26 cellular contexts compared by ENCODE assay signal in genomic region chr1:19591482-19592093, GRCh38. TPM values are rescaled to one million over a fixed set of nuclear protein-coding genes. Genes with fewer than 3 reads are reported as not detected.
A peak's percentile ranks its signal among the peaks of the same experiment; 100 is the strongest.
DNase-seq lines count a peak whose midpoint lies in the region; ATAC-seq, FAIRE-seq and TF ChIP-seq lines count a peak whose summit lies in the region.
"Had no signal": no experiment of that assay in that cellular context is flagged by ENCODE, and none has a peak within 500 bp of the region (broad histone marks: within the 10 kb centered on the region; RNA-seq: fewer than 3 reads in every experiment).

No MANE protein-coding gene starts in this region.

- H4K91ac ChIP-seq in trophoblast cell (ENCODE audit: low read depth, low read length) = no peak overlapping the region

- H2AFZ ChIP-seq in trophoblast cell (ENCODE audit: insufficient read depth, low read length, poor library complexity) = no peak overlapping the region

- WGBS in small intestine, 3 donors = 12 to 56% (median 40%) methylated on average over 5 of the region's 5 CpGs
- no CpG with 5 or more reads among the region's 5 CpGs for WGBS in trophoblast cell (ENCODE audit: extremely low coverage, insufficient coverage, insufficient read length)

- H3K14ac ChIP-seq in trophoblast cell (ENCODE audit: low read length) = no peak overlapping the region

- no peak for TF ChIP-seq CTCF in colonic mucosa (IDR thresholded peaks at IDR 0.05)
- TF ChIP-seq CTCF in GM10248 (IDR thresholded peaks at IDR 0.05; ENCODE audit: control extremely low read depth, extremely low read depth, low read depth, missing control alignments) = no peak

- no peak overlapping the region for H3K4ac ChIP-seq in trophoblast cell (ENCODE audit: low read depth, low read length)

- H3K36me3 Mint-ChIP-seq in activated naive CD8-positive, alpha-beta T cell treated with anti-CD3 and anti-CD28 coated beads for 36 hours = no peaks in the 10 kb centered on the region
- no peaks in the 10 kb centered on the region for H3K36me3 Mint-ChIP-seq in activated naive CD8-positive, alpha-beta T cell treated with anti-CD3 and anti-CD28 coated beads, Interleukin-2, amount 50 U/mL, for 24 hours (ENCODE audit: low read depth)
- H3K36me3 Mint-ChIP-seq: CD4-positive, CD25-positive, alpha-beta regulatory T cell; IgD-negative memory B cell had no signal

- no peak overlapping the region for H2BK5ac ChIP-seq in trophoblast cell (ENCODE audit: low read depth, low read length, poor library complexity)

- no peaks in the 10 kb centered on the region for H3K36me3 ChIP-seq in colonic mucosa
- no peaks in the 10 kb centered on the region for H3K36me3 ChIP-seq in small intestine (ENCODE audit: control insufficient read depth in 2 of 2, insufficient read depth in 2 of 2, low read length in 2 of 2)
- H3K36me3 ChIP-seq in trophoblast cell (ENCODE audit: control insufficient read depth in 1 of 2, insufficient read depth in 2 of 2, low read length in 2 of 2) = no peaks in the 10 kb centered on the region
- H3K36me3 ChIP-seq: BLaER1 treated with 17β-estradiol and CSF1 and Interleukin-3, amounts not matched to agents 10 nM and 100 nM had no signal

- H3K4me3 ChIP-seq in colonic mucosa (no peak overlapping the region), small intestine (ENCODE audit: low read depth in 1 of 2, low read length in 2 of 2) (no peak overlapping the region), trophoblast cell (ENCODE audit: low read depth, low read length) (no peak overlapping the region)
- H3K4me3 ChIP-seq: BLaER1 treated with 17β-estradiol and CSF1 and Interleukin-3, amounts not matched to agents 10 nM and 100 nM had no signal

- H3K4me1 Mint-ChIP-seq in activated naive CD8-positive, alpha-beta T cell treated with anti-CD3 and anti-CD28 coated beads for 36 hours = peaks cover 8% of the 10 kb centered on the region
- H3K4me1 Mint-ChIP-seq in activated naive CD8-positive, alpha-beta T cell treated with anti-CD3 and anti-CD28 coated beads, Interleukin-2, amount 50 U/mL, for 24 hours = peaks cover 11% of the 10 kb centered on the region

- no peaks in the 10 kb centered on the region for H3K9me3 Mint-ChIP-seq in activated naive CD8-positive, alpha-beta T cell treated with anti-CD3 and anti-CD28 coated beads for 36 hours
- no peaks in the 10 kb centered on the region for H3K9me3 Mint-ChIP-seq in activated naive CD8-positive, alpha-beta T cell treated with anti-CD3 and anti-CD28 coated beads, Interleukin-2, amount 50 U/mL, for 24 hours
- H3K9me3 Mint-ChIP-seq: CD4-positive, CD25-positive, alpha-beta regulatory T cell; CD8-positive, alpha-beta memory T cell; HFFc6; IgD-negative memory B cell had no signal

- DNase-seq in activated naive CD8-positive, alpha-beta T cell treated with anti-CD3 and anti-CD28 coated beads for 36 hours = no peak
- DNase-seq in activated naive CD8-positive, alpha-beta T cell treated with anti-CD3 and anti-CD28 coated beads, Interleukin-2, amount 50 U/mL, for 24 hours = no peak
- no peak for DNase-seq in colonic mucosa
- DNase-seq in left kidney (ENCODE audit: low read depth, low spot score) = peak; percentile 21
- peak; percentile 76 for DNase-seq in small intestine
- DNase-seq in trophoblast cell = no peak
- no peak for DNase-seq in head of caudate nucleus
- no peak for DNase-seq in GM10248 (ENCODE audit: extremely low spot score)
- DNase-seq: CD4-positive, CD25-positive, alpha-beta regulatory T cell; CD8-positive, alpha-beta memory T cell; COR-L47; DMS 273 treated with DMSO at 0.1 percent for 48 hours; DMS53; DND-41; EL; GOT3; H7; HFFc6 had no signal

- no peak overlapping the region for H4K8ac ChIP-seq in trophoblast cell (ENCODE audit: low read depth, low read length)

- peak overlapping the region; percentile 68 for H3K27ac ChIP-seq in colonic mucosa
- peak overlapping the region; percentile 63 to 76 for H3K27ac ChIP-seq in small intestine (ENCODE audit: low read depth in 1 of 2, low read length in 1 of 2)
- no peak overlapping the region for H3K27ac ChIP-seq in trophoblast cell (ENCODE audit: low read depth, low read length)
- H3K27ac ChIP-seq: 22Rv1; BLaER1 treated with 17β-estradiol and CSF1 and Interleukin-3, amounts not matched to agents 10 nM and 100 nM; HL-60 had no signal

- H3K27ac Mint-ChIP-seq in activated naive CD8-positive, alpha-beta T cell treated with anti-CD3 and anti-CD28 coated beads for 36 hours = peak overlapping the region; percentile 4
- H3K27ac Mint-ChIP-seq in activated naive CD8-positive, alpha-beta T cell treated with anti-CD3 and anti-CD28 coated beads, Interleukin-2, amount 50 U/mL, for 24 hours = no peak overlapping the region
- H3K27ac Mint-ChIP-seq: B cell; CD4-positive, CD25-positive, alpha-beta regulatory T cell; HFFc6; IgD-negative memory B cell had no signal

- H4K12ac ChIP-seq in trophoblast cell (ENCODE audit: low read depth, low read length) = no peak overlapping the region

- peaks cover 6% of the 10 kb centered on the region for H3K79me1 ChIP-seq in trophoblast cell (ENCODE audit: low read length)

- no peak overlapping the region for H3K18ac ChIP-seq in trophoblast cell (ENCODE audit: low read length)

- no peak overlapping the region for H2AK5ac ChIP-seq in trophoblast cell (ENCODE audit: low read length)

- H2BK12ac ChIP-seq in trophoblast cell (ENCODE audit: low read length) = no peak overlapping the region

- no peaks in the 10 kb centered on the region for H3K4me1 ChIP-seq in colonic mucosa
- peaks cover 0 to 8% of the 10 kb centered on the region in 2 donors for H3K4me1 ChIP-seq in small intestine (ENCODE audit: control insufficient read depth in 2 of 2, insufficient read depth in 1 of 2, low read depth in 1 of 2, low read length in 1 of 2)
- no peaks in the 10 kb centered on the region for H3K4me1 ChIP-seq in trophoblast cell (ENCODE audit: control insufficient read depth in 1 of 2, insufficient read depth in 2 of 2, low read length in 2 of 2)

- H3K9ac ChIP-seq in colonic mucosa (ENCODE audit: low read depth in 2 of 2, low read length in 2 of 2) (peak overlapping the region in 1 of 2 donors; percentile 21), trophoblast cell (ENCODE audit: low read length) (no peak overlapping the region)
- H3K9ac ChIP-seq: BLaER1 treated with 17β-estradiol and CSF1 and Interleukin-3, amounts not matched to agents 10 nM and 100 nM had no signal

- H3K9me3 ChIP-seq in colonic mucosa (no peaks in the 10 kb centered on the region), small intestine (ENCODE audit: control insufficient read depth, low read depth) (no peaks in the 10 kb centered on the region), trophoblast cell (ENCODE audit: insufficient read depth, low read depth, low read length) (no peaks in the 10 kb centered on the region)
- H3K9me3 ChIP-seq: BLaER1 treated with 17β-estradiol and CSF1 and Interleukin-3, amounts not matched to agents 10 nM and 100 nM had no signal

- H3K4me2 ChIP-seq in trophoblast cell (ENCODE audit: low read length) = no peak overlapping the region
- H3K4me2 ChIP-seq: BLaER1 treated with 17β-estradiol and CSF1 and Interleukin-3, amounts not matched to agents 10 nM and 100 nM had no signal

- POLR2A ChIA-PET in GM10248 (lab: Yijun Ruan, JAX) = no interaction called here

- no peak for FAIRE-seq in small intestine (lab: Jason Lieb, UNC)
- FAIRE-seq: GM12891, GM18507 had no signal

- no peak overlapping the region for H3K4me3 Mint-ChIP-seq in activated naive CD8-positive, alpha-beta T cell treated with anti-CD3 and anti-CD28 coated beads for 36 hours
- no peak overlapping the region for H3K4me3 Mint-ChIP-seq in activated naive CD8-positive, alpha-beta T cell treated with anti-CD3 and anti-CD28 coated beads, Interleukin-2, amount 50 U/mL, for 24 hours
- H3K4me3 Mint-ChIP-seq: B cell; CD4-positive, CD25-positive, alpha-beta regulatory T cell; CD8-positive, alpha-beta memory T cell; HFFc6 had no signal

- ATAC-seq in activated naive CD8-positive, alpha-beta T cell treated with anti-CD3 and anti-CD28 coated beads, Interleukin-2, amount 50 U/mL, for 24 hours = no peak
- ATAC-seq: HCT116 had no signal

- CTCF ChIA-PET in GM10248 (lab: Yijun Ruan, JAX) = interaction anchor here (1.2 to 2.9 kb wide), 3 partner anchors 9 to 250 kb away, joined by 3 to 18 read pairs (median 4); no protein-coding TSS in a partner anchor

- no peaks in the 10 kb centered on the region for H3K27me3 Mint-ChIP-seq in activated naive CD8-positive, alpha-beta T cell treated with anti-CD3 and anti-CD28 coated beads for 36 hours
- peaks cover 1% of the 10 kb centered on the region for H3K27me3 Mint-ChIP-seq in activated naive CD8-positive, alpha-beta T cell treated with anti-CD3 and anti-CD28 coated beads, Interleukin-2, amount 50 U/mL, for 24 hours
- H3K27me3 Mint-ChIP-seq: IgD-negative memory B cell had no signal

- H3K27me3 ChIP-seq in colonic mucosa = no peaks in the 10 kb centered on the region
- H3K27me3 ChIP-seq in small intestine (ENCODE audit: control insufficient read depth in 2 of 2, insufficient read depth in 2 of 2, low read length in 2 of 2) = no peaks in the 10 kb centered on the region
- H3K27me3 ChIP-seq in trophoblast cell (ENCODE audit: insufficient read depth, low read length) = no peaks in the 10 kb centered on the region
- H3K27me3 ChIP-seq: BLaER1 treated with 17β-estradiol and CSF1 and Interleukin-3, amounts not matched to agents 10 nM and 100 nM had no signal

- intact Hi-C loops in colonic mucosa (cut with DNase I) = no loop called here
- intact Hi-C loops in head of caudate nucleus (cut with DNase I) = loop anchor here (10.0 kb wide), 1 partner anchor 107 kb away; the partner anchor contains the start of gene CAPZB

- no peak overlapping the region for H3K23ac ChIP-seq in trophoblast cell (ENCODE audit: low read length)

- no peaks in the 10 kb centered on the region for H3K79me2 ChIP-seq in trophoblast cell (ENCODE audit: control insufficient read depth, insufficient read depth, low read length, poor library complexity)

- H2BK120ac ChIP-seq in trophoblast cell (ENCODE audit: insufficient read depth, low read length, poor library complexity) = no peak overlapping the region

RNA-seq across cellular contexts. Expression of gene NBL1, which starts 52.5 kb away (rescaled TPM):
- 10 to 100 TPM; 20.0 to 22.0 TPM for total RNA-seq in activated naive CD8-positive, alpha-beta T cell treated with anti-CD3 and anti-CD28 coated beads for 36 hours
- total RNA-seq in colonic mucosa = 100 to 1,000 TPM; 340 to 393 TPM
- polyA plus RNA-seq in small intestine = 100 to 1,000 TPM; 455 to 503 (median 494) TPM
- polyA plus RNA-seq in trophoblast cell (2013) = 12.5 and 12.6 TPM in 2 replicates

Comparison
In these comparisons a context has a peak if more than half of its experiments do, and no peak if none do; other contexts are left out.
1. DNase-seq: peak in left kidney (single experiment) and small intestine (single experiment); none in activated naive CD8-positive, alpha-beta T cell treated with anti-CD3 and anti-CD28 coated beads for 36 hours (single experiment), activated naive CD8-positive, alpha-beta T cell treated with anti-CD3 and anti-CD28 coated beads, Interleukin-2, amount 50 U/mL, for 24 hours (single experiment), colonic mucosa (single experiment), trophoblast cell (0 of 2), head of caudate nucleus (0 of 42) and GM10248 (single experiment).
2. RNA of gene NBL1, which starts 52.5 kb away (total RNA-seq): 340 to 393 TPM in colonic mucosa; 20.0 to 22.0 TPM in activated naive CD8-positive, alpha-beta T cell treated with anti-CD3 and anti-CD28 coated beads for 36 hours; every median in the first group is over 10 times any median in the second.